1 cellular context compared by ENCODE assay signal in genomic region chr1:227927971-227928741, GRCh38.
A peak's percentile ranks its signal among the peaks of the same experiment; 100 is the strongest.
TF ChIP-seq lines count a peak whose summit lies in the region.

No MANE protein-coding gene starts in this region.

TF ChIP-seq in K562, 482 proteins besides CTCF, POLR2A, EP300 and RAD21:
- TF ChIP-seq U2AF2 (optimal IDR thresholded peaks at IDR 0.05; ENCODE audit: low read depth, low read length): no peak
- TF ChIP-seq ZNF263 (CRISPR knock-in tag; IDR thresholded peaks at IDR 0.05; ENCODE audit: borderline replicate concordance): peak; percentile 73; the same call in 1 of the 2 replicates
